Comparison of ENCODE assay signal across 17 cellular contexts in the genomic region with DNA sequence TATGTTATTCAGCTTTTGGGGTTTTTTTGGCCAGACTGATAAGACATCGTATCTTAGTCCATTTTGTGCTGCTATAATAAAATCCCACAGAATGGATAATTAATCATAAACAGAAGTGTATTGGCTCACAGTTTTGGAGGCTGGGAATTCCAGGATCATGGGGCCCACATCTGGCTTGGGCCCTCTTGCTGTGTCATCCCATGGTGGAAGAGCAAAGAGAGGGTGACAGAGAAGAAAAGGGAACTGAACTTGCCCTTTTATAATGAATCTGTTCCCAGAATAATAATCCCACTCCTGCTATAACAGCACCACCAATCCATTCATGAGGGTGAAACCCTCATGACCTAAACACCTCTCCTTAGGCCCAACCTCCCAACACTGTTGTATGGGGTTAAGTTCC. TPM values are rescaled to one million over a fixed set of nuclear protein-coding genes. Genes with fewer than 3 reads are reported as not detected.
"Had no signal": no experiment of that assay in that cellular context is flagged by ENCODE, and none has a peak within 500 bp of the region (broad histone marks: within the 10 kb centered on the region; RNA-seq: fewer than 3 reads in every experiment).

No MANE protein-coding gene starts in this region.

- ATAC-seq: activated T-cell treated with anti-CD3 and anti-CD28 coated beads, Interleukin-2, amount 50 U/mL, for 72 hours; heart right ventricle; stimulated activated naive CD8-positive, alpha-beta T cell treated with anti-CD3 and anti-CD28 coated beads, Interleukin-15, amount 100 ng/mL, for 72 hours had no signal

- H3K4me3 ChIP-seq: esophagus squamous epithelium, heart right ventricle, sigmoid colon, uterus had no signal

- H3K36me3 ChIP-seq: esophagus squamous epithelium, heart right ventricle, sigmoid colon, uterus had no signal

- H3K4me1 ChIP-seq: uterus had no signal

- H3K27me3 Mint-ChIP-seq: activated CD4-positive, alpha-beta memory T cell treated with anti-CD3 and anti-CD28 coated beads, Interleukin-2, amount 10 ng/mL, durations not matched to agents 7 days and 5 days; stimulated activated naive CD8-positive, alpha-beta T cell treated with anti-CD3 and anti-CD28 coated beads, Interleukin-15, amount 100 ng/mL, for 72 hours had no signal

- H3K27ac Mint-ChIP-seq: activated CD4-positive, alpha-beta memory T cell treated with anti-CD3 and anti-CD28 coated beads, Interleukin-2, amount 10 ng/mL, durations not matched to agents 7 days and 5 days; activated T-cell treated with anti-CD3 and anti-CD28 coated beads, Interleukin-2, amount 50 U/mL, for 72 hours; stimulated activated naive CD8-positive, alpha-beta T cell treated with anti-CD3 and anti-CD28 coated beads, Interleukin-15, amount 100 ng/mL, for 72 hours had no signal

- H3K4me3 Mint-ChIP-seq: activated CD4-positive, alpha-beta memory T cell treated with anti-CD3 and anti-CD28 coated beads, Interleukin-2, amount 10 ng/mL, durations not matched to agents 7 days and 5 days; activated T-cell treated with anti-CD3 and anti-CD28 coated beads, Interleukin-2, amount 50 U/mL, for 72 hours; nephron; stimulated activated naive CD8-positive, alpha-beta T cell treated with anti-CD3 and anti-CD28 coated beads, Interleukin-15, amount 100 ng/mL, for 72 hours had no signal

- H3K9me3 ChIP-seq: esophagus squamous epithelium, heart right ventricle, sigmoid colon, uterus had no signal

- FAIRE-seq: colon, islet of Langerhans had no signal

- H3K27me3 ChIP-seq: esophagus squamous epithelium, heart right ventricle, sigmoid colon, uterus had no signal

- DNase-seq: activated CD4-positive, alpha-beta memory T cell treated with anti-CD3 and anti-CD28 coated beads, Interleukin-2, amount 10 ng/mL, durations not matched to agents 7 days and 5 days; activated CD4-positive, alpha-beta T cell treated with anti-CD3 and anti-CD28 coated beads for 1 hour; activated CD8-positive, alpha-beta memory T cell treated with anti-CD3 and anti-CD28 coated beads, Interleukin-2, amount 50 U/mL, for 4 hours; activated naive CD4-positive, alpha-beta T cell treated with Interleukin-2 at 50 U/mL for 16 hours; activated T-cell treated with anti-CD3 and anti-CD28 coated beads, Interleukin-2, amount 50 U/mL, for 72 hours; esophagus squamous epithelium; foreskin melanocyte; heart right ventricle; sigmoid colon; stimulated activated CD4-positive, alpha-beta T cell treated with anti-CD3 and anti-CD28 coated beads, Interleukin-2, amount 100 ng/mL, for 24 hours; stimulated activated naive CD8-positive, alpha-beta T cell treated with anti-CD3 and anti-CD28 coated beads, Interleukin-15, amount 100 ng/mL, for 72 hours; T-helper 9 cell; uterus had no signal

- H3K27ac ChIP-seq: esophagus squamous epithelium, sigmoid colon, uterus had no signal

- H3K9me3 Mint-ChIP-seq: activated CD4-positive, alpha-beta memory T cell treated with anti-CD3 and anti-CD28 coated beads, Interleukin-2, amount 10 ng/mL, durations not matched to agents 7 days and 5 days; activated T-cell treated with anti-CD3 and anti-CD28 coated beads, Interleukin-2, amount 50 U/mL, for 72 hours; nephron; stimulated activated naive CD8-positive, alpha-beta T cell treated with anti-CD3 and anti-CD28 coated beads, Interleukin-15, amount 100 ng/mL, for 72 hours had no signal

RNA-seq across cellular contexts. Expression of gene FGR, which starts 17.5 kb away (rescaled TPM):
- total RNA-seq: activated CD4-positive, alpha-beta memory T cell treated with anti-CD3 and anti-CD28 coated beads, Interleukin-2, amount 10 ng/mL, durations not matched to agents 7 days and 5 days; osteocyte had no signal
